ENCODE assay signal across 22 cellular contexts in the genomic region with DNA sequence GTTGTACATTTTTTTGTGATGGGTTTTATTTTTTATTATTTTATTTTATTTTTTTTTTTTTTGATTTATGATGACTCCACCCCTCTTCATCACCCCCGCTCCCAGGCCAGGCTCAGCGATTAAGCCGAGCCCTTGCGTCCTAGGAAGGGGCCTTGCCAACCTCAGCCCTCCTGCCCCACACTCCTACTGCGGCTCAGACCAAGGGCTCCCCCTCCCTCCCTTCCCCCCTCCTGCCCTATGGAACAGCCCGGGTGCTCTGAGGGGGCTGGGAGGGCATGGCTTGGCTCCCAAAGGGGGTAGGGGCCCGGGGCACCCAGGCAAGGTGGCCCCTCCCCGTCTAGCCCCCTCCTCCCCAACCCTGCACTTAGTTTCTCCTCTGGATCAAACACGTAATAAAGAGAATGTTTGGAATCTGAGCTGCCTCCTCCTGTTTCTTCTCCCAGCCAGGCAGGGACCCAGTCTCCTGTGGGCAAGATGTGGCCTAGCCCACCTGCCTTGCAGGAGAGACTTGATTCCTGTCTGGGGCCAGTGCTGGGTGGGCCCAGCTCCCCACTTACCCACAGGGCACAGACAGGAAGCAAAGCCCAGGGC. TPM values are rescaled to one million over a fixed set of nuclear protein-coding genes. Genes with fewer than 3 reads are reported as not detected.
DNase-seq lines count a peak whose midpoint lies in the region; ATAC-seq and TF ChIP-seq lines count a peak whose summit lies in the region.
"Had no signal": no experiment of that assay in that cellular context is flagged by ENCODE, and none has a peak within 500 bp of the region (broad histone marks: within the 10 kb centered on the region; RNA-seq: fewer than 3 reads in every experiment).

No MANE protein-coding gene starts in this region.

- H3K79me2 ChIP-seq in mesendoderm (ENCODE audit: control insufficient read depth, insufficient read depth, low read length) = peaks cover 11% of the 10 kb centered on the region

- no peaks in the 10 kb centered on the region for H3K9me3 Mint-ChIP-seq in activated T-helper 2 cell treated with anti-CD3 and anti-CD28 coated beads, Interferon-gamma antibody, Interleukin-2, Interleukin-4, amounts not matched to agents 10 μg/mL and 5 μg/mL and 100 μg/mL, durations not matched to agents 14 hours and 24 hours and 36 hours
- H3K9me3 Mint-ChIP-seq in activated T-cell treated with anti-CD3 and anti-CD28 coated beads, Interleukin-2, amount 50 U/mL, for 72 hours = no peaks in the 10 kb centered on the region
- H3K9me3 Mint-ChIP-seq: activated CD4-positive, alpha-beta T cell treated with anti-CD3 and anti-CD28 coated beads, Interleukin-2, amount 10 ng/mL, durations not matched to agents 7 days and 5 days; activated naive CD8-positive, alpha-beta T cell treated with anti-CD3 and anti-CD28 coated beads, Interleukin-2, amount 10 ng/mL, durations not matched to agents 7 days and 5 days; naive thymus-derived CD8-positive, alpha-beta T cell had no signal

- no peak overlapping the region for H3K4me3 Mint-ChIP-seq in activated T-helper 2 cell treated with anti-CD3 and anti-CD28 coated beads, Interferon-gamma antibody, Interleukin-2, Interleukin-4, amounts not matched to agents 10 μg/mL and 5 μg/mL and 100 μg/mL, durations not matched to agents 14 hours and 24 hours and 36 hours (ENCODE audit: low read depth)
- H3K4me3 Mint-ChIP-seq in activated T-cell treated with anti-CD3 and anti-CD28 coated beads, Interleukin-2, amount 50 U/mL, for 72 hours = no peak overlapping the region
- H3K4me3 Mint-ChIP-seq: activated CD4-positive, alpha-beta T cell treated with anti-CD3 and anti-CD28 coated beads, Interleukin-2, amount 10 ng/mL, durations not matched to agents 7 days and 5 days; activated naive CD8-positive, alpha-beta T cell treated with anti-CD3 and anti-CD28 coated beads, Interleukin-2, amount 10 ng/mL, durations not matched to agents 7 days and 5 days had no signal

- no peak overlapping the region for H2BK15ac ChIP-seq in mesendoderm (replicated peaks; ENCODE audit: low read depth)

- peaks cover 5% of the 10 kb centered on the region for H3K36me3 ChIP-seq in cardiac muscle cell
- H3K36me3 ChIP-seq in heart right ventricle = peaks cover 0 to 50% (median 11%) of the 10 kb centered on the region in 9 donors
- peaks cover 13% of the 10 kb centered on the region for H3K36me3 ChIP-seq in mesendoderm (ENCODE audit: control insufficient read depth, insufficient read depth, low read length)
- peaks cover 8 to 44% (median 27%) of the 10 kb centered on the region in 3 donors for H3K36me3 ChIP-seq in tibial artery
- peaks cover 0 to 15% of the 10 kb centered on the region in 2 donors for H3K36me3 ChIP-seq in body of pancreas (replicated peaks in 1 of 2; ENCODE audit: insufficient read depth in 1 of 2, low read depth in 2 of 2)

- no peak overlapping the region for H3K18ac ChIP-seq in mesendoderm (ENCODE audit: low read length)

- H3K27ac ChIP-seq in cardiac muscle cell (peak overlapping the region; percentile 92), heart right ventricle (peak overlapping the region in 2 of 10 donors; percentile 26 to 30), mesendoderm (ENCODE audit: low read depth, low read length) (peak overlapping the region; percentile 7), tibial artery (peak overlapping the region; percentile 56 to 69), body of pancreas (no peak overlapping the region)
- H3K27ac ChIP-seq: C4-2B, GM23248 had no signal

- WGBS in heart right ventricle, 2 donors = 61 to 68% methylated on average over 8 to 9 of the region's 9 CpGs
- WGBS in mesendoderm (ENCODE audit: extremely low coverage, insufficient coverage, low lambda C conversion rate) = no CpG with 5 or more reads among the region's 9 CpGs
- WGBS in body of pancreas, 2 donors = 71 to 73% methylated on average over 5 to 9 of the region's 9 CpGs

- H3K56ac ChIP-seq in mesendoderm (ENCODE audit: low read length) = no peak overlapping the region

- H3K4me1 ChIP-seq in cardiac muscle cell (ENCODE audit: low read depth) = peaks cover 45% of the 10 kb centered on the region
- H3K4me1 ChIP-seq in heart right ventricle = peaks cover 5 to 50% (median 16%) of the 10 kb centered on the region in 9 donors
- H3K4me1 ChIP-seq in mesendoderm (ENCODE audit: control insufficient read depth, low read depth, low read length) = peaks cover 8% of the 10 kb centered on the region
- peaks cover 0 to 48% (median 40%) of the 10 kb centered on the region in 4 donors for H3K4me1 ChIP-seq in tibial artery
- peaks cover 1% of the 10 kb centered on the region for H3K4me1 ChIP-seq in body of pancreas

- H3K4me3 ChIP-seq in cardiac muscle cell = no peak overlapping the region
- H3K4me3 ChIP-seq in heart right ventricle = no peak overlapping the region
- no peak overlapping the region for H3K4me3 ChIP-seq in mesendoderm (ENCODE audit: low read length)
- H3K4me3 ChIP-seq in tibial artery = no peak overlapping the region
- no peak overlapping the region for H3K4me3 ChIP-seq in body of pancreas
- H3K4me3 ChIP-seq: GM23248, K562 had no signal

- no peak overlapping the region for H4K5ac ChIP-seq in mesendoderm (ENCODE audit: low read length)

- H3K4ac ChIP-seq in mesendoderm (ENCODE audit: low read depth, low read length) = no peak overlapping the region

- H2BK5ac ChIP-seq in mesendoderm (ENCODE audit: low read length) = no peak overlapping the region

- TF ChIP-seq POLR2A in body of pancreas (IDR thresholded peaks at IDR 0.05) = no peak

- intact Hi-C loops in heart right ventricle (cut with DNase I) (no loop called here), tibial artery (cut with DNase I; ENCODE audit: low total_unique reads) (no loop called here), body of pancreas (cut with DNase I) (no loop called here)
- intact Hi-C loops in activated T-helper 2 cell treated with anti-CD3 and anti-CD28 coated beads, Interferon-gamma antibody, Interleukin-2, Interleukin-4, amounts not matched to agents 10 μg/mL and 5 μg/mL and 100 μg/mL, durations not matched to agents 14 hours and 24 hours and 36 hours (cut with micrococcal nuclease) = no loop called here

- no peak overlapping the region for H2AK5ac ChIP-seq in mesendoderm (ENCODE audit: low read length)

- H2BK120ac ChIP-seq in mesendoderm (ENCODE audit: low read depth, low read length) = no peak overlapping the region

- no peak overlapping the region for H3K23ac ChIP-seq in mesendoderm (ENCODE audit: low read length)

- peaks cover 17% of the 10 kb centered on the region for H3K36me3 Mint-ChIP-seq in activated T-helper 2 cell treated with anti-CD3 and anti-CD28 coated beads, Interferon-gamma antibody, Interleukin-2, Interleukin-4, amounts not matched to agents 10 μg/mL and 5 μg/mL and 100 μg/mL, durations not matched to agents 14 hours and 24 hours and 36 hours (ENCODE audit: low read depth)
- peaks cover 0 to 2% of the 10 kb centered on the region in 2 donors for H3K36me3 Mint-ChIP-seq in activated T-cell treated with anti-CD3 and anti-CD28 coated beads, Interleukin-2, amount 50 U/mL, for 72 hours (ENCODE audit: insufficient read depth in 2 of 2)

- H3K9me3 ChIP-seq in cardiac muscle cell (ENCODE audit: low read depth) (no peaks in the 10 kb centered on the region), heart right ventricle (no peaks in the 10 kb centered on the region), tibial artery (no peaks in the 10 kb centered on the region), body of pancreas (no peaks in the 10 kb centered on the region)

- ATAC-seq in heart right ventricle (no peak), body of pancreas (no peak)
- ATAC-seq in activated T-cell treated with anti-CD3 and anti-CD28 coated beads, Interleukin-2, amount 50 U/mL, for 72 hours (replicated peaks in 1 of 2) = no peak
- ATAC-seq: K562; naive thymus-derived CD8-positive, alpha-beta T cell had no signal

- H3K4me2 ChIP-seq in mesendoderm (ENCODE audit: low read length) = no peak overlapping the region

- H3K79me1 ChIP-seq in mesendoderm (ENCODE audit: low read length) = peaks cover 9% of the 10 kb centered on the region

- H3K27me3 Mint-ChIP-seq in activated T-helper 2 cell treated with anti-CD3 and anti-CD28 coated beads, Interferon-gamma antibody, Interleukin-2, Interleukin-4, amounts not matched to agents 10 μg/mL and 5 μg/mL and 100 μg/mL, durations not matched to agents 14 hours and 24 hours and 36 hours (ENCODE audit: low read depth) = peaks cover 3% of the 10 kb centered on the region
- no peaks in the 10 kb centered on the region for H3K27me3 Mint-ChIP-seq in activated T-cell treated with anti-CD3 and anti-CD28 coated beads, Interleukin-2, amount 50 U/mL, for 72 hours (ENCODE audit: low read depth)
- H3K27me3 Mint-ChIP-seq: activated naive CD8-positive, alpha-beta T cell treated with anti-CD3 and anti-CD28 coated beads, Interleukin-2, amount 10 ng/mL, durations not matched to agents 7 days and 5 days; naive thymus-derived CD8-positive, alpha-beta T cell; progenitor cell of endocrine pancreas had no signal

- TF ChIP-seq CTCF in cardiac muscle cell (IDR thresholded peaks at IDR 0.05; ENCODE audit: low read depth, low read length) = no peak
- no peak for TF ChIP-seq CTCF in heart right ventricle (IDR thresholded peaks at IDR 0.05)
- TF ChIP-seq CTCF in tibial artery (IDR thresholded peaks at IDR 0.05) = no peak
- no peak for TF ChIP-seq CTCF in body of pancreas (IDR thresholded peaks at IDR 0.05)

- DNase-seq in cardiac muscle cell (ENCODE audit: low read depth in 1 of 2, low spot score in 1 of 2) (no peak), heart right ventricle (no peak), mesendoderm (peak; percentile 38), tibial artery (no peak), GF-D8 (lab: John Stamatoyannopoulos, UW) (no peak), body of pancreas (no peak)
- no peak for DNase-seq in activated T-helper 2 cell treated with anti-CD3 and anti-CD28 coated beads, Interferon-gamma antibody, Interleukin-2, Interleukin-4, amounts not matched to agents 10 μg/mL and 5 μg/mL and 100 μg/mL, durations not matched to agents 14 hours and 24 hours and 36 hours (ENCODE audit: low spot score)
- no peak for DNase-seq in activated T-cell treated with anti-CD3 and anti-CD28 coated beads, Interleukin-2, amount 50 U/mL, for 72 hours
- DNase-seq: activated CD4-positive, alpha-beta T cell treated with anti-CD3 and anti-CD28 coated beads, Interleukin-2, amount 10 ng/mL, durations not matched to agents 7 days and 5 days; activated naive CD8-positive, alpha-beta T cell treated with anti-CD3 and anti-CD28 coated beads, Interleukin-2, amount 10 ng/mL, durations not matched to agents 7 days and 5 days; GM23248; left cardiac atrium; MM.1S; naive thymus-derived CD8-positive, alpha-beta T cell; NCI-H146; NCI-H226; NCI-H774; SHP77 treated with DMSO at 0.1 percent for 48 hours had no signal

- H3K27me3 ChIP-seq in cardiac muscle cell (no peaks in the 10 kb centered on the region), heart right ventricle (peaks cover 0 to 7% (median 0%) of the 10 kb centered on the region in 7 donors), mesendoderm (ENCODE audit: insufficient read depth, low read length, poor library complexity) (no peaks in the 10 kb centered on the region), tibial artery (no peaks in the 10 kb centered on the region), body of pancreas (no peaks in the 10 kb centered on the region)

- H3K9ac ChIP-seq in mesendoderm (ENCODE audit: low read length) = no peak overlapping the region
- H3K9ac ChIP-seq: GM23248 had no signal

- H3K27ac Mint-ChIP-seq in activated T-helper 2 cell treated with anti-CD3 and anti-CD28 coated beads, Interferon-gamma antibody, Interleukin-2, Interleukin-4, amounts not matched to agents 10 μg/mL and 5 μg/mL and 100 μg/mL, durations not matched to agents 14 hours and 24 hours and 36 hours = peak overlapping the region; percentile 33
- H3K27ac Mint-ChIP-seq in activated T-cell treated with anti-CD3 and anti-CD28 coated beads, Interleukin-2, amount 50 U/mL, for 72 hours = no peak overlapping the region
- H3K27ac Mint-ChIP-seq: activated CD4-positive, alpha-beta T cell treated with anti-CD3 and anti-CD28 coated beads, Interleukin-2, amount 10 ng/mL, durations not matched to agents 7 days and 5 days had no signal

- H4K8ac ChIP-seq in mesendoderm (ENCODE audit: low read depth, low read length) = no peak overlapping the region

- H3K4me1 Mint-ChIP-seq in activated T-helper 2 cell treated with anti-CD3 and anti-CD28 coated beads, Interferon-gamma antibody, Interleukin-2, Interleukin-4, amounts not matched to agents 10 μg/mL and 5 μg/mL and 100 μg/mL, durations not matched to agents 14 hours and 24 hours and 36 hours (ENCODE audit: low read depth) = peaks cover 2% of the 10 kb centered on the region
- no peaks in the 10 kb centered on the region for H3K4me1 Mint-ChIP-seq in activated T-cell treated with anti-CD3 and anti-CD28 coated beads, Interleukin-2, amount 50 U/mL, for 72 hours (ENCODE audit: low read depth)

RNA-seq across cellular contexts. Expression of a gene that starts 6.3 kb away (rescaled TPM):
- 73.5 and 74.2 TPM in 2 replicates for total RNA-seq in cardiac muscle cell
- 34.7 and 41.0 TPM in 2 replicates for polyA plus RNA-seq in cardiac muscle cell
- total RNA-seq in heart right ventricle = 1 to 10 TPM; 1.1 to 8.4 (median 5.0) TPM
- 1 to 10 TPM; 4.4 to 5.4 TPM for polyA plus RNA-seq in heart right ventricle
- total RNA-seq in activated T-helper 2 cell treated with anti-CD3 and anti-CD28 coated beads, Interferon-gamma antibody, Interleukin-2, Interleukin-4, amounts not matched to agents 10 μg/mL and 5 μg/mL and 100 μg/mL, durations not matched to agents 14 hours and 24 hours and 36 hours = 0.41 and 0.43 TPM in 2 replicates
- 35.7 TPM for polyA plus RNA-seq in mesendoderm (2013, experiment 1 of 2)
- polyA plus RNA-seq in mesendoderm (2013, experiment 2 of 2) = 36.5 TPM
- total RNA-seq in body of pancreas = under 1 TPM; 0.26 to 0.33 TPM
- total RNA-seq in activated T-cell treated with anti-CD3 and anti-CD28 coated beads, Interleukin-2, amount 50 U/mL, for 72 hours = under 1 TPM; 0.39 to 0.96 TPM
- total RNA-seq: naive thymus-derived CD8-positive, alpha-beta T cell; T-helper 1 cell treated with Interleukin-12 subunit alpha and Interleukin-12 subunit beta and Interleukin-4 antibody, amounts not matched to agents 30 ng/mL and 1 ng/mL, for 36 hours had no signal
- polyA plus RNA-seq: GM23248 had no signal

RNA-seq across cellular contexts. Expression of a gene that starts 28.1 kb away (rescaled TPM):
- total RNA-seq in cardiac muscle cell (56.7 and 82.7 TPM in 2 replicates), heart right ventricle (10 to 100 TPM; 13.0 to 26.4 (median 19.7) TPM), body of pancreas (10 to 100 TPM; 14.3 to 21.8 TPM)
- polyA plus RNA-seq in cardiac muscle cell (59.1 and 60.9 TPM in 2 replicates), heart right ventricle (10 to 100 TPM; 13.9 to 38.8 TPM)
- 29.9 and 30.3 TPM in 2 replicates for total RNA-seq in activated T-helper 2 cell treated with anti-CD3 and anti-CD28 coated beads, Interferon-gamma antibody, Interleukin-2, Interleukin-4, amounts not matched to agents 10 μg/mL and 5 μg/mL and 100 μg/mL, durations not matched to agents 14 hours and 24 hours and 36 hours
- 20.3 TPM for polyA plus RNA-seq in mesendoderm (2013, experiment 1 of 2)
- 19.6 TPM for polyA plus RNA-seq in mesendoderm (2013, experiment 2 of 2)
- 10 to 100 TPM; 15.1 to 15.2 TPM for total RNA-seq in activated T-cell treated with anti-CD3 and anti-CD28 coated beads, Interleukin-2, amount 50 U/mL, for 72 hours

Comparison
In these comparisons a context has a peak if more than half of its experiments do, and no peak if none do; other contexts are left out.
1. H3K27ac ChIP-seq: peak in cardiac muscle cell (single experiment), mesendoderm (single experiment) and tibial artery (2 of 2); none in body of pancreas (0 of 4).